9 cellular contexts compared by ENCODE assay signal in genomic region chr5:171162602-171163001, GRCh38.
DNase-seq lines count a peak whose midpoint lies in the region; ATAC-seq and TF ChIP-seq lines count a peak whose summit lies in the region.
"Had no signal": no experiment of that assay in that cellular context is flagged by ENCODE, and none has a peak within 500 bp of the region (broad histone marks: within the 10 kb centered on the region; RNA-seq: fewer than 3 reads in every experiment).

No MANE protein-coding gene starts in this region.

- WGBS in heart right ventricle, 2 donors = 77 to 82% methylated on average over 1 of the region's 1 CpG

- H3K4me1 ChIP-seq in neural progenitor cell (peaks cover 34% of the 10 kb centered on the region), heart right ventricle (no peaks in the 10 kb centered on the region)

- H3K4me3 Mint-ChIP-seq in activated CD4-positive, alpha-beta T cell treated with anti-CD3 and anti-CD28 coated beads, Interleukin-2, amount 10 ng/mL, durations not matched to agents 24 days and 14 days = no peak overlapping the region
- H3K4me3 Mint-ChIP-seq in neural progenitor cell = no peak overlapping the region
- H3K4me3 Mint-ChIP-seq: activated naive CD8-positive, alpha-beta T cell had no signal

- no peaks in the 10 kb centered on the region for H3K4me1 Mint-ChIP-seq in activated CD4-positive, alpha-beta T cell treated with anti-CD3 and anti-CD28 coated beads, Interleukin-2, amount 10 ng/mL, durations not matched to agents 24 days and 14 days
- peaks cover 29% of the 10 kb centered on the region for H3K4me1 Mint-ChIP-seq in neural progenitor cell

- no peak overlapping the region for H3K9ac ChIP-seq in neural progenitor cell

- H3K4me3 ChIP-seq in neural progenitor cell (no peak overlapping the region), heart right ventricle (no peak overlapping the region)

- H3K4me2 ChIP-seq in neural progenitor cell = peak overlapping the region; percentile 48

- H2AFZ ChIP-seq in neural progenitor cell (replicated peaks) = no peak overlapping the region

- H3K27ac Mint-ChIP-seq in activated CD4-positive, alpha-beta T cell treated with anti-CD3 and anti-CD28 coated beads, Interleukin-2, amount 10 ng/mL, durations not matched to agents 24 days and 14 days = no peak overlapping the region
- no peak overlapping the region for H3K27ac Mint-ChIP-seq in neural progenitor cell
- H3K27ac Mint-ChIP-seq: activated naive CD8-positive, alpha-beta T cell had no signal

- no peaks in the 10 kb centered on the region for H3K27me3 ChIP-seq in neural progenitor cell
- no peaks in the 10 kb centered on the region for H3K27me3 ChIP-seq in heart right ventricle

- peak; percentile 67 for ATAC-seq in HG03565 (IDR thresholded peaks at IDR 0.05; ENCODE audit: unreplicated experiment)
- no peak for ATAC-seq in HG03108 (IDR thresholded peaks at IDR 0.05; ENCODE audit: unreplicated experiment)
- ATAC-seq in heart right ventricle = no peak
- ATAC-seq in left colon = no peak

- no peaks in the 10 kb centered on the region for H4K20me1 ChIP-seq in neural progenitor cell (ENCODE audit: low read depth)

- H3K9me3 Mint-ChIP-seq in activated CD4-positive, alpha-beta T cell treated with anti-CD3 and anti-CD28 coated beads, Interleukin-2, amount 10 ng/mL, durations not matched to agents 24 days and 14 days = no peaks in the 10 kb centered on the region
- H3K9me3 Mint-ChIP-seq in neural progenitor cell = no peaks in the 10 kb centered on the region

- H3K9me3 ChIP-seq in neural progenitor cell (ENCODE audit: low read depth) = no peaks in the 10 kb centered on the region
- no peaks in the 10 kb centered on the region for H3K9me3 ChIP-seq in heart right ventricle

- H3F3A ChIP-seq in neural progenitor cell (ENCODE audit: low read depth) = peaks cover 18% of the 10 kb centered on the region

- H3K36me3 ChIP-seq in neural progenitor cell (no peaks in the 10 kb centered on the region), heart right ventricle (no peaks in the 10 kb centered on the region)

- peak overlapping the region; percentile 33 for H3K27ac ChIP-seq in neural progenitor cell
- H3K27ac ChIP-seq in heart right ventricle = no peak overlapping the region

- peaks cover 2% of the 10 kb centered on the region for H3K27me3 Mint-ChIP-seq in activated CD4-positive, alpha-beta T cell treated with anti-CD3 and anti-CD28 coated beads, Interleukin-2, amount 10 ng/mL, durations not matched to agents 24 days and 14 days
- H3K27me3 Mint-ChIP-seq in neural progenitor cell (ENCODE audit: insufficient read depth, low read depth) = peaks cover 2% of the 10 kb centered on the region
- H3K27me3 Mint-ChIP-seq: activated naive CD8-positive, alpha-beta T cell had no signal

- no peaks in the 10 kb centered on the region for H3K79me2 ChIP-seq in neural progenitor cell (ENCODE audit: low read depth)

- TF ChIP-seq CTCF in neural progenitor cell (IDR thresholded peaks at IDR 0.05) = peak; percentile 55
- peak in 3 of 9 donors; percentile 14 to 46 (median 41) for TF ChIP-seq CTCF in heart right ventricle (IDR thresholded peaks at IDR 0.05)

- H3K36me3 Mint-ChIP-seq in activated CD4-positive, alpha-beta T cell treated with anti-CD3 and anti-CD28 coated beads, Interleukin-2, amount 10 ng/mL, durations not matched to agents 24 days and 14 days (ENCODE audit: low read depth) = no peaks in the 10 kb centered on the region
- no peaks in the 10 kb centered on the region for H3K36me3 Mint-ChIP-seq in neural progenitor cell
- H3K36me3 Mint-ChIP-seq: activated naive CD8-positive, alpha-beta T cell had no signal

- intact Hi-C loops in activated CD4-positive, alpha-beta T cell treated with anti-CD3 and anti-CD28 coated beads, Interleukin-2, amount 10 ng/mL, durations not matched to agents 24 days and 14 days (cut with micrococcal nuclease) = no loop called here
- intact Hi-C loops in heart right ventricle (cut with DNase I) = no loop called here
- intact Hi-C loops in left colon (cut with DNase I, micrococcal nuclease) = no loop called here

- peak; percentile 54 for DNase-seq in activated CD4-positive, alpha-beta T cell treated with anti-CD3 and anti-CD28 coated beads, Interleukin-2, amount 10 ng/mL, durations not matched to agents 24 days and 14 days
- DNase-seq in activated CD4-positive, alpha-beta T cell treated with anti-CD3 and anti-CD28 coated beads, Interleukin-2, amount 50 U/mL, for 48 hours = no peak
- DNase-seq in amniotic epithelial cell (ENCODE audit: low read depth) (peak; percentile 33), neural progenitor cell (ENCODE audit: low spot score) (peak; percentile 77), heart right ventricle (no peak), left colon (no peak)

Comparison
In these comparisons a context has a peak if more than half of its experiments do, and no peak if none do; other contexts are left out.
1. DNase-seq: peak in activated CD4-positive, alpha-beta T cell treated with anti-CD3 and anti-CD28 coated beads, Interleukin-2, amount 10 ng/mL, durations not matched to agents 24 days and 14 days (single experiment), amniotic epithelial cell (single experiment) and neural progenitor cell (single experiment); none in activated CD4-positive, alpha-beta T cell treated with anti-CD3 and anti-CD28 coated beads, Interleukin-2, amount 50 U/mL, for 48 hours (0 of 2), heart right ventricle (0 of 2) and left colon (0 of 2).